In genomic region chr5:177333420-177334154, GRCh38 we compare ENCODE assay signal across 1 cellular context.
TF ChIP-seq lines count a peak whose summit lies in the region.

No MANE protein-coding gene starts in this region.

TF ChIP-seq in K562, 482 proteins besides CTCF, POLR2A, EP300 and RAD21:
- TF ChIP-seq BRD4 (IDR thresholded peaks at IDR 0.05) (no peak), SMC3 (conservative IDR thresholded peaks at IDR 0.05; ENCODE audit: insufficient read depth, low read depth, low read length) (no peak), POLR2G (IDR thresholded peaks at IDR 0.05; ENCODE audit: low read depth, low read length) (0 out of 2 replicates have a peak, but pooled peaks have one; percentile 41), ZNF134 (CRISPR knock-in tag; conservative IDR thresholded peaks at IDR 0.05) (peak; percentile 68), TCF15 (CRISPR knock-in tag; IDR thresholded peaks at IDR 0.05) (no peak), WHSC1 (IDR thresholded peaks at IDR 0.05; ENCODE audit: low read length) (no peak), POLR2H (tag; IDR thresholded peaks at IDR 0.05; ENCODE audit: low read depth) (no peak), HSF4 (CRISPR knock-in tag; IDR thresholded peaks at IDR 0.05; ENCODE audit: borderline replicate concordance) (no peak)
